ENCODE assay signal across 8 cellular contexts in genomic region chr9:131739988-131740648, GRCh38. TPM values are rescaled to one million over a fixed set of nuclear protein-coding genes. Genes with fewer than 3 reads are reported as not detected.
DNase-seq lines count a peak whose midpoint lies in the region; TF ChIP-seq lines count a peak whose summit lies in the region.

TSS of gene RAPGEF1 (minus strand) at chr9:131740076. CDS start at chr9:131739830, 246 bp downstream.

- H3K9me3 Mint-ChIP-seq in HFFc6, result no peaks in the 10 kb centered on the region

- TF ChIP-seq CTCF in GM12872 (IDR thresholded peaks at IDR 0.05; ENCODE audit: insufficient read depth, low read depth, low read length) (peak; percentile 78; the same call in 2 of the 3 replicates), HFFc6 (IDR thresholded peaks at IDR 0.05) (peak; percentile 86)

- H3K36me3 Mint-ChIP-seq in HFFc6 (ENCODE audit: low read depth), result peaks cover 9% of the 10 kb centered on the region; the same call in 1 of the 2 replicates

- peak within 1 kb of the TSS; percentile 78 for H3K27ac Mint-ChIP-seq in HFFc6

- H3K9me3 ChIP-seq in mucosa of stomach (ENCODE audit: control insufficient read depth, low read length), result no peaks in the 10 kb centered on the region

- peak within 1 kb of the TSS; percentile 48 for H3K4me3 ChIP-seq in mucosa of stomach (ENCODE audit: low read length)

- DNase-seq in HFFc6 (peak; percentile 18), NCI-H2171 treated with DMSO at 0.1 percent for 48 hours (lab: John Stamatoyannopoulos, UW) (peak; percentile 35), epidermal melanocyte (ENCODE audit: insufficient read length, low spot score) (peak; percentile 45), putamen (ENCODE audit: low spot score) (no peak)
- peak; percentile 99 for DNase-seq in activated CD8-positive, alpha-beta memory T cell treated with anti-CD3 and anti-CD28 coated beads, Interleukin-2, amount 50 U/mL, for 48 hours
- peak; percentile 72 to 77 for DNase-seq in stimulated activated CD8-positive, alpha-beta memory T cell treated with anti-CD3 and anti-CD28 coated beads, Interleukin-7, amount 100 ng/mL, for 1 hour (ENCODE audit: low read depth in 2 of 2)

- H3K36me3 ChIP-seq in mucosa of stomach (ENCODE audit: control insufficient read depth, insufficient read depth, low read length), result no peaks in the 10 kb centered on the region

- H3K27me3 Mint-ChIP-seq in HFFc6 (ENCODE audit: insufficient read depth), result no peaks in the 10 kb centered on the region; the same call in none of the 2 replicates

- H3K27me3 ChIP-seq in mucosa of stomach (ENCODE audit: control insufficient read depth, insufficient read depth, low read length), result no peaks in the 10 kb centered on the region

- peak within 1 kb of the TSS; percentile 73 for H3K9ac ChIP-seq in mucosa of stomach (ENCODE audit: low read length)

- H3K4me1 ChIP-seq in mucosa of stomach (ENCODE audit: control insufficient read depth, insufficient read depth, low read length), result peaks cover 47% of the 10 kb centered on the region

- H3K4me1 Mint-ChIP-seq in HFFc6 (ENCODE audit: low read depth), result peaks cover 47% of the 10 kb centered on the region

- H3K4me3 Mint-ChIP-seq in HFFc6, result peak within 1 kb of the TSS; percentile 94

RNA-seq across cellular contexts. Expression of gene RAPGEF1, which starts in this region (rescaled TPM):
- 10 to 100 TPM; 38.6 to 46.6 (median 42.3) TPM for total RNA-seq in HFFc6 (2021; fragmentation: NEBNext Ultra II Directional; extraction: Animal tissue kit (Norgen Biotek cat#: 25700))
